Comparison of ENCODE assay signal across 21 cellular contexts in the genomic region with DNA sequence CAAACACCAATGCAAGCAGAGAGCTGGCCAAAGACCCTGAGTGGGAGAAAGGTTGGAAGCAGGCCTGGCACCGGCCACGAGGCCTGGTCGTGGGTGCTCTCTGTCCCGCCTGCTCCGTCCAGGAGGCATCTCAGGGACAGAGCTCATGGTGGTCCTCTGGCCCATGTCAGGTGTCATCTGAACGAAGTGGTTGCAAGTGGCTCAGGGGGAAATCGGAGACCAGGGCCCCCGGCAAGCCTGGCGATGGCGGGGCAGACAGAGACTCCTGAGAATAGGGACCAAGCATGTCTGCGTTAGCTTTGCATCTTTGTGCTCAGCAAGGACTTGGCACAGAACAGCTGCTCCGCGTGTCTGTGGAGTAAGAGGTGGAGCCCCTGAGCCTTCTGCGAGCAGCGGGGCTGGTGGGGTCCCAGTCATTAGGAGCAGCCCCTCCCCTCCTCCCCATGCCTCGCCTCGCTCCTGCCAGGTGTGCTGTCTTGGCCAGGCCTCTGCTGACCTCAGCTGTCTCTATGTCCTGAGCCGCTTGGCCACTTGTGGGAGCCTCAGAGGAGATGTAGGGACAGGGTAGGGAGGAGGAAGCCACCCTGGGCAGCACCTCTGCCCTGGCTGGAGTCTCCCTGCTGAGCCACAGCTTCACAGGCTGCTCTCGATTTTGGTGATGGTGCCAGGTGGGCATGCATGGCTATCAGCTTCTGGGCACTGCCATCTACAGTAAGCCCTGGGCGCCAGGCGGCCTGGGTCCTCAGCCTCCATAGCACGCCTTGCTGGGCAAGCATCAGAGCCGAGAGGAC.
DNase-seq lines count a peak whose midpoint lies in the region; ATAC-seq and TF ChIP-seq lines count a peak whose summit lies in the region.
"Had no signal": no experiment of that assay in that cellular context is flagged by ENCODE, and none has a peak within 500 bp of the region (broad histone marks: within the 10 kb centered on the region; RNA-seq: fewer than 3 reads in every experiment).

No MANE protein-coding gene starts in this region.

- ATAC-seq in omental fat pad (ENCODE audit: low FRiP score), result no peak
- no peak for ATAC-seq in WTC11
- no peak for ATAC-seq in foreskin keratinocyte
- ATAC-seq: activated T-helper 17 cell treated with anti-CD3 and anti-CD28 coated beads, Interleukin-2, amount 50 U/mL, for 72 hours; gastrocnemius medialis had no signal

- H3K27me3 ChIP-seq in colonic mucosa (no peaks in the 10 kb centered on the region), foreskin keratinocyte (peaks cover 22% of the 10 kb centered on the region)
- H3K27me3 ChIP-seq: breast epithelium, dorsolateral prefrontal cortex, gastrocnemius medialis had no signal

- no peak overlapping the region for H3K9ac ChIP-seq in colonic mucosa (ENCODE audit: low read depth in 2 of 2, low read length in 2 of 2)

- in situ Hi-C loops in GM13976 (cut with MboI; ENCODE audit: low sequenced_read_pairs, unreplicated experiment), result no loop called here

- no peaks in the 10 kb centered on the region for H3K27me3 Mint-ChIP-seq in WTC11 (ENCODE audit: low read depth)

- H3K4me3 Mint-ChIP-seq in WTC11, result no peak overlapping the region
- H3K4me3 Mint-ChIP-seq: activated T-helper 17 cell treated with anti-CD3 and anti-CD28 coated beads, Interleukin-2, amount 50 U/mL, for 72 hours had no signal

- H3K4me1 Mint-ChIP-seq in WTC11, result peaks cover 10% of the 10 kb centered on the region; the same call in 1 of the 2 replicates
- H3K4me1 Mint-ChIP-seq: activated T-helper 17 cell treated with anti-CD3 and anti-CD28 coated beads, Interleukin-2, amount 50 U/mL, for 72 hours had no signal

- POLR2A ChIA-PET in WTC11 (lab: Charles Lee) (no interaction called here), GM10248 (lab: Yijun Ruan, JAX) (no interaction called here)

- DNase-seq in D341Med (ENCODE audit: low spot score), result peak; percentile 15
- peak; percentile 22 for DNase-seq in GM13976 (ENCODE audit: low spot score)
- DNase-seq in colonic mucosa, result peak; percentile 12
- peak; percentile 13 for DNase-seq in omental fat pad (ENCODE audit: low spot score)
- DNase-seq in WTC11 (ENCODE audit: low spot score), result no peak
- no peak for DNase-seq in foreskin keratinocyte
- no peak for DNase-seq in GM10248 (ENCODE audit: extremely low spot score)
- no peak for DNase-seq in NOMO-1 (lab: John Stamatoyannopoulos, UW; ENCODE audit: unreplicated experiment in 2 of 2)
- DNase-seq: DND-41; gastrocnemius medialis; Kasumi-1; NCI-H1092 treated with DMSO at 0.1 percent for 48 hours; NCI-H2081 treated with DMSO at 0.1 percent for 48 hours; NCI-H524; OCI-M1; stimulated activated CD4-positive, alpha-beta T cell treated with anti-CD3 and anti-CD28 coated beads, Interleukin-12 subunit alpha, Interleukin-12 subunit beta, amount 100 ng/mL, for 4 hours; T-helper 1 cell had no signal

- TF ChIP-seq CTCF in GM13976 (IDR thresholded peaks at IDR 0.05; ENCODE audit: borderline replicate concordance, control extremely low read depth, extremely low read depth, insufficient read depth, missing control alignments) (no peak), colonic mucosa (IDR thresholded peaks at IDR 0.05) (no peak), omental fat pad (IDR thresholded peaks at IDR 0.05) (no peak), WTC11 (IDR thresholded peaks at IDR 0.05) (no peak), foreskin keratinocyte (conservative IDR thresholded peaks at IDR 0.05) (no peak), GM10248 (IDR thresholded peaks at IDR 0.05; ENCODE audit: control extremely low read depth, extremely low read depth, low read depth, missing control alignments) (no peak)

- H3K36me3 Mint-ChIP-seq in WTC11, result no peaks in the 10 kb centered on the region

- no peaks in the 10 kb centered on the region for H3K36me3 ChIP-seq in colonic mucosa
- H3K36me3 ChIP-seq: breast epithelium, gastrocnemius medialis had no signal

- CTCF ChIA-PET in WTC11 (lab: Charles Lee), result interaction anchor here (1.2 kb wide), 1 partner anchor 28 kb away, joined by 4 read pairs; no protein-coding TSS in a partner anchor
- CTCF ChIA-PET in GM10248 (lab: Yijun Ruan, JAX), result interaction anchor here (0.8 kb wide), 1 partner anchor 12 kb away, joined by 3 read pairs; no protein-coding TSS in a partner anchor

- intact Hi-C loops in colonic mucosa (cut with DNase I), result no loop called here

- H3K4me1 ChIP-seq in colonic mucosa, result no peaks in the 10 kb centered on the region
- no peaks in the 10 kb centered on the region for H3K4me1 ChIP-seq in foreskin keratinocyte
- H3K4me1 ChIP-seq: breast epithelium, gastrocnemius medialis had no signal

- H3K9me3 ChIP-seq in colonic mucosa, result no peaks in the 10 kb centered on the region
- H3K9me3 ChIP-seq: breast epithelium, gastrocnemius medialis had no signal

- H3K9me3 Mint-ChIP-seq in WTC11, result no peaks in the 10 kb centered on the region
- H3K9me3 Mint-ChIP-seq: activated T-helper 17 cell treated with anti-CD3 and anti-CD28 coated beads, Interleukin-2, amount 50 U/mL, for 72 hours had no signal

- H3K27ac ChIP-seq in colonic mucosa (no peak overlapping the region), foreskin keratinocyte (no peak overlapping the region)
- H3K27ac ChIP-seq: breast epithelium, dorsolateral prefrontal cortex, gastrocnemius medialis, VCaP had no signal

- H3K27ac Mint-ChIP-seq in WTC11, result no peak overlapping the region
- H3K27ac Mint-ChIP-seq: activated T-helper 17 cell treated with anti-CD3 and anti-CD28 coated beads, Interleukin-2, amount 50 U/mL, for 72 hours had no signal

- H3K4me3 ChIP-seq in colonic mucosa, result no peak overlapping the region
- H3K4me3 ChIP-seq: breast epithelium, dorsolateral prefrontal cortex, gastrocnemius medialis had no signal

TF ChIP-seq in WTC11, 78 proteins besides CTCF, POLR2A, EP300 and RAD21:
- TF ChIP-seq ETV6 (CRISPR knock-in tag; IDR thresholded peaks at IDR 0.05), result no peak
- no peak for TF ChIP-seq NR1H2 (CRISPR knock-in tag; IDR thresholded peaks at IDR 0.05)
- TF ChIP-seq CREM (CRISPR knock-in tag; IDR thresholded peaks at IDR 0.05), result no peak
- TF ChIP-seq TCF7 (CRISPR knock-in tag; IDR thresholded peaks at IDR 0.05; ENCODE audit: low read depth), result no peak
- no peak for TF ChIP-seq ZNF317 (CRISPR knock-in tag; IDR thresholded peaks at IDR 0.05; ENCODE audit: borderline replicate concordance, low read depth)
- TF ChIP-seq FOXJ3 (CRISPR knock-in tag; IDR thresholded peaks at IDR 0.05; ENCODE audit: borderline replicate concordance), result no peak
- TF ChIP-seq CREB1 (CRISPR knock-in tag; IDR thresholded peaks at IDR 0.05), result no peak

Comparison
In these comparisons a context has a peak if more than half of its experiments do, and no peak if none do; other contexts are left out.
1. DNase-seq: peak in D341Med (single experiment), GM13976 (single experiment), colonic mucosa (single experiment) and omental fat pad (single experiment); none in WTC11 (single experiment), foreskin keratinocyte (0 of 2), GM10248 (single experiment) and NOMO-1 (0 of 2).